Comparison of ENCODE assay signal across 16 cellular contexts in the genomic region with DNA sequence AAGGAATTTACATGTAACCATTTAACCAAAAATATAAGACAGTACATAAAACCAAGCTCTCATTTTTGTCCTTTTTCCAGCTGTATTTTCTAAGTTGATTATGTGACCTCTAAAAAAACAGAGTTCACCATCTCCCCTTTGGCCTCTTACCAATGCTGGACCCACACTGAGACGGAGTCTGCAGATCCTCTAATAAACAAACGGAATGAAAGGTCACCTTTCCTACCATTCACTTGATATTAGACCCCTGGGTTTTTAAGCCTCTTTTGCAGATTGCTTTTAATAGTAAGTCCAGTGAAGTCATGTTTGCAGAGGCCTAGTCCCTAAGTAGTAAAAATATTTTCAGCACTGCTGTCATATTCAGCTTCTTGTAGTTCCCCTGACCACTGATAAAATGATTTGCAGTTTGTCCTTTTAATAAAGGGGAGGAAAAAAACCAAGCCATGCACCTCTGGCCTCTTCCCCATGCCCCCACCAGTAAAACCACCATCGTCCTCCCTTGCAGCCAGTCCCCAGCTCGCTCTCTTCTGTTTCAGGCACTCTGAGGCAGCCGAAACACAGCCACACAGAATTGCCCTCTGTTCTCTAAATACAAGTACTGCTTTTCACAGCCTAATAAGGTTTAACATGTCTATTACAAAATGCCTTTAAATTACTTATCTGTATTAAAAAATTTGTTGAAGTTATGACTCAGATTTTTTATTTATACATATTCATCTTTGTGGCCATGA.
A peak's percentile ranks its signal among the peaks of the same experiment; 100 is the strongest.
DNase-seq lines count a peak whose midpoint lies in the region; ATAC-seq and TF ChIP-seq lines count a peak whose summit lies in the region.
"Had no signal": no experiment of that assay in that cellular context is flagged by ENCODE, and none has a peak within 500 bp of the region (broad histone marks: within the 10 kb centered on the region; RNA-seq: fewer than 3 reads in every experiment).

No MANE protein-coding gene starts in this region.

- H3K36me3 ChIP-seq in liver (ENCODE audit: control insufficient read depth in 4 of 4, insufficient read depth in 3 of 4, low read depth in 1 of 4, low read length in 3 of 4), result no peaks in the 10 kb centered on the region
- H3K36me3 ChIP-seq in rectal smooth muscle tissue (ENCODE audit: control insufficient read depth, insufficient read depth, low read length), result no peaks in the 10 kb centered on the region
- H3K36me3 ChIP-seq: BLaER1 treated with 17β-estradiol and CSF1 and Interleukin-3, amounts not matched to agents 10 nM and 100 nM; HAP-1; upper lobe of right lung had no signal

- peaks cover 26% of the 10 kb centered on the region for H3K4me1 Mint-ChIP-seq in T-helper 1 cell treated with Interleukin-12 subunit alpha and Interleukin-12 subunit beta and Interleukin-4 antibody, amounts not matched to agents 30 μg/mL and 1 μg/mL, for 36 hours (ENCODE audit: low read depth)
- H3K4me1 Mint-ChIP-seq in T-helper 17 cell, result peaks cover 22% of the 10 kb centered on the region

- H3K27me3 Mint-ChIP-seq in T-helper 1 cell treated with Interleukin-12 subunit alpha and Interleukin-12 subunit beta and Interleukin-4 antibody, amounts not matched to agents 30 μg/mL and 1 μg/mL, for 36 hours (ENCODE audit: low read depth), result no peaks in the 10 kb centered on the region
- no peaks in the 10 kb centered on the region for H3K27me3 Mint-ChIP-seq in T-helper 17 cell

- H3K27me3 ChIP-seq in liver (ENCODE audit: control insufficient read depth in 4 of 4, insufficient read depth in 4 of 4, low read length in 3 of 4) (no peaks in the 10 kb centered on the region), rectal smooth muscle tissue (ENCODE audit: control insufficient read depth, insufficient read depth, low read length) (no peaks in the 10 kb centered on the region)
- H3K27me3 ChIP-seq: BLaER1 treated with 17β-estradiol and CSF1 and Interleukin-3, amounts not matched to agents 10 nM and 100 nM; upper lobe of right lung had no signal

- H3K9me3 Mint-ChIP-seq in T-helper 1 cell treated with Interleukin-12 subunit alpha and Interleukin-12 subunit beta and Interleukin-4 antibody, amounts not matched to agents 30 μg/mL and 1 μg/mL, for 36 hours, result peaks cover 25% of the 10 kb centered on the region

- H3K9me3 ChIP-seq in T-helper 17 cell (ENCODE audit: control insufficient read depth, low read length, poor library complexity, severe bottlenecking) (no peaks in the 10 kb centered on the region), liver (ENCODE audit: control insufficient read depth in 4 of 4, low read length in 3 of 4) (no peaks in the 10 kb centered on the region)
- H3K9me3 ChIP-seq: BLaER1 treated with 17β-estradiol and CSF1 and Interleukin-3, amounts not matched to agents 10 nM and 100 nM; HAP-1; psoas muscle; upper lobe of right lung had no signal

- H3K27ac ChIP-seq in liver (ENCODE audit: low read depth in 1 of 2, low read length in 2 of 2), result no peak overlapping the region
- H3K27ac ChIP-seq in rectal smooth muscle tissue (ENCODE audit: low read depth, low read length), result peak overlapping the region; percentile 7
- H3K27ac ChIP-seq: BLaER1 treated with 17β-estradiol and CSF1 and Interleukin-3, amounts not matched to agents 10 nM and 100 nM; psoas muscle; upper lobe of right lung had no signal

- no peak overlapping the region for H3K4me3 Mint-ChIP-seq in T-helper 1 cell treated with Interleukin-12 subunit alpha and Interleukin-12 subunit beta and Interleukin-4 antibody, amounts not matched to agents 30 μg/mL and 1 μg/mL, for 36 hours
- H3K4me3 Mint-ChIP-seq in T-helper 17 cell, result peak overlapping the region; percentile 33

- WGBS in liver, result 68% methylated on average over 5 of the region's 5 CpGs

- DNase-seq in T-helper 1 cell (no peak), T-helper 17 cell (no peak), NCI-H146 treated with DMSO at 0.1 percent for 48 hours (lab: John Stamatoyannopoulos, UW; ENCODE audit: unreplicated experiment) (no peak)
- DNase-seq in NK-92 treated with Interleukin-12 subunit alpha and Interleukin-12 subunit beta, amount 100 ng/mL, for 24 hours (lab: John Stamatoyannopoulos, UW), result no peak
- DNase-seq in stimulated activated CD4-positive, alpha-beta T cell treated with anti-CD3 and anti-CD28 coated beads, Interleukin-15, amount 100 ng/mL, for 24 hours, result no peak
- DNase-seq: activated effector memory CD4-positive, alpha-beta T cell treated with Interleukin-2 at 50 U/mL for 16 hours; DMS53; NCI-H1105; psoas muscle; stimulated activated naive CD8-positive, alpha-beta T cell treated with anti-CD3 and anti-CD28 coated beads, Interleukin-15, Interleukin-2, amounts not matched to agents 100 U/mL and 50 U/mL, for 24 hours; upper lobe of right lung had no signal

- H3K4me3 ChIP-seq in liver (ENCODE audit: low read depth in 1 of 3, low read length in 3 of 3) (no peak overlapping the region), rectal smooth muscle tissue (ENCODE audit: low read length) (no peak overlapping the region)
- H3K4me3 ChIP-seq: BLaER1 treated with 17β-estradiol and CSF1 and Interleukin-3, amounts not matched to agents 10 nM and 100 nM; HAP-1; psoas muscle; upper lobe of right lung had no signal

- peak overlapping the region; percentile 41 for H3K27ac Mint-ChIP-seq in T-helper 1 cell treated with Interleukin-12 subunit alpha and Interleukin-12 subunit beta and Interleukin-4 antibody, amounts not matched to agents 30 μg/mL and 1 μg/mL, for 36 hours
- H3K27ac Mint-ChIP-seq in T-helper 17 cell, result peak overlapping the region; percentile 78

- H3K4me1 ChIP-seq in liver (ENCODE audit: control insufficient read depth in 4 of 4, insufficient read depth in 4 of 4, low read length in 3 of 4), result peaks cover 0 to 6% (median 0%) of the 10 kb centered on the region in 4 donors
- H3K4me1 ChIP-seq in rectal smooth muscle tissue (ENCODE audit: control insufficient read depth, insufficient read depth, low read length), result peaks cover 11% of the 10 kb centered on the region
- H3K4me1 ChIP-seq: HAP-1, psoas muscle had no signal

- TF ChIP-seq RAD21 in liver (IDR thresholded peaks at IDR 0.05), result no peak

- ATAC-seq in T-helper 17 cell, result no peak
- ATAC-seq: psoas muscle; stimulated activated naive CD8-positive, alpha-beta T cell treated with anti-CD3 and anti-CD28 coated beads, Interleukin-15, Interleukin-2, amounts not matched to agents 100 U/mL and 50 U/mL, for 24 hours; upper lobe of right lung had no signal

- H3K9ac ChIP-seq in liver (ENCODE audit: low read depth in 1 of 2, low read length in 2 of 2) (no peak overlapping the region), rectal smooth muscle tissue (ENCODE audit: low read length) (no peak overlapping the region)
- H3K9ac ChIP-seq: BLaER1 treated with 17β-estradiol and CSF1 and Interleukin-3, amounts not matched to agents 10 nM and 100 nM had no signal

- no peak for TF ChIP-seq CTCF in liver (IDR thresholded peaks at IDR 0.05; ENCODE audit: low read depth, low read length, missing input control)

- H3K36me3 Mint-ChIP-seq in T-helper 1 cell treated with Interleukin-12 subunit alpha and Interleukin-12 subunit beta and Interleukin-4 antibody, amounts not matched to agents 30 μg/mL and 1 μg/mL, for 36 hours (ENCODE audit: low read depth), result peaks cover 20% of the 10 kb centered on the region
- peaks cover 2% of the 10 kb centered on the region for H3K36me3 Mint-ChIP-seq in T-helper 17 cell (ENCODE audit: low read depth)

TF ChIP-seq in liver, 16 proteins besides CTCF, POLR2A, EP300 and RAD21:
- no peak for TF ChIP-seq SP1 (IDR thresholded peaks at IDR 0.05)
- peak; percentile 57 for TF ChIP-seq NR2F2 (IDR thresholded peaks at IDR 0.05)
